ENCODE assay signal across 18 cellular contexts in the genomic region with DNA sequence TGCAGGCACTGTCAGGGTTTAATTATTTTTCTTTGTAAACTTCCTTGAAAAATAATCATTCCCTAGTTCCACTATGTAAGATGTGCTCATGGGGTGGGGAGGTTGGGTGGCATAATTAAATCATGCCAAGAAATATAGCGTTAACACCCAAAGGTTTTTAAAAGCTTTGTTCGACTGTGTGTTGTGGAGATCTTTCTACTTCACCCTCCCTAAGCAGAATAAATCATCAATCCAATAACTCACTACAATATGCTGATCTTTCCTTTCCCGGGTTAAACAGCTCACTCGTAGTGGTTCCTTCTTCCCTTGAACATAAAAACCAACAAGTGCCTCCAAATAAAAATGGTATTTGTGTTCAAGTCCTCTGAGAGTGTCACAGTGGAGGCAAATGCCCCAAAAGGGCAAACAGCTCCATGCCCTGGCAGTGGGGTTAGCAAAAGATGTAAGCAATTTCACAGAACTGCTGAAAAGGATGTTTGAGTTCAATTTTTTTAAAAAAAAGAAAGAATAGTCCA.
A peak's percentile ranks its signal among the peaks of the same experiment; 100 is the strongest.
DNase-seq lines count a peak whose midpoint lies in the region; ATAC-seq, FAIRE-seq and TF ChIP-seq lines count a peak whose summit lies in the region.
"Had no signal": no experiment of that assay in that cellular context is flagged by ENCODE, and none has a peak within 500 bp of the region (broad histone marks: within the 10 kb centered on the region; RNA-seq: fewer than 3 reads in every experiment).

No MANE protein-coding gene starts in this region.

- TF ChIP-seq POLR2A in stomach (IDR thresholded peaks at IDR 0.05), result no peak

- H3K4me1 Mint-ChIP-seq in H9 (peaks cover 59 to 67% of the 10 kb centered on the region in 2 experiments), astrocyte (ENCODE audit: low read depth, unreplicated experiment) (peaks cover 13% of the 10 kb centered on the region)
- H3K4me1 Mint-ChIP-seq in CD8-positive, alpha-beta memory T cell, result no peaks in the 10 kb centered on the region
- H3K4me1 Mint-ChIP-seq: activated naive CD8-positive, alpha-beta T cell treated with anti-CD3 and anti-CD28 coated beads, Interleukin-2, amount 10 ng/mL, durations not matched to agents 7 days and 5 days; central memory CD8-positive, alpha-beta T cell; stimulated activated effector memory CD8-positive, alpha-beta T cell treated with anti-CD3 and anti-CD28 coated beads, Interleukin-12 subunit alpha, Interleukin-12 subunit beta, amount 100 ng/mL, for 72 hours had no signal

- H3K23me2 ChIP-seq in H9 (ENCODE audit: insufficient read length, low read depth, low read length, poor library complexity, severe bottlenecking), result no peaks in the 10 kb centered on the region

- TF ChIP-seq CTCF in H9 (conservative IDR thresholded peaks at IDR 0.05) (no peak), astrocyte (IDR thresholded peaks at IDR 0.05; ENCODE audit: insufficient read depth, low read depth, low read length) (no peak), stomach (IDR thresholded peaks at IDR 0.05) (no peak)

- H4K8ac ChIP-seq in H9 (replicated peaks; ENCODE audit: insufficient read length, low read depth, low read length), result no peak overlapping the region

- H3T11ph ChIP-seq in H9 (ENCODE audit: low read length), result no peak overlapping the region

- no peak overlapping the region for H2AK5ac ChIP-seq in H9 (ENCODE audit: insufficient read length, low read length)

- H3K18ac ChIP-seq in H9 (ENCODE audit: insufficient read length, low read depth, low read length), result no peak overlapping the region

- H3K4ac ChIP-seq in H9 (ENCODE audit: low read depth, low read length), result no peak overlapping the region

- H3K4me3 ChIP-seq in astrocyte (ENCODE audit: insufficient read depth, low read depth, low read length) (no peak overlapping the region), stomach (no peak overlapping the region)
- H3K4me3 ChIP-seq in CD8-positive, alpha-beta memory T cell (ENCODE audit: low read length), result no peak overlapping the region
- H3K4me3 ChIP-seq: heart right ventricle had no signal

- H3K9me3 Mint-ChIP-seq in H9, result peaks cover 4 to 10% of the 10 kb centered on the region in 2 experiments; a peak in 4 of 5 replicates
- H3K9me3 Mint-ChIP-seq in astrocyte (ENCODE audit: unreplicated experiment), result no peaks in the 10 kb centered on the region
- peaks cover 0 to 6% (median 3%) of the 10 kb centered on the region in 5 donors for H3K9me3 Mint-ChIP-seq in CD8-positive, alpha-beta memory T cell

- no peak overlapping the region for H3K4me3 Mint-ChIP-seq in H9
- H3K4me3 Mint-ChIP-seq in astrocyte (ENCODE audit: unreplicated experiment), result no peak overlapping the region
- no peak overlapping the region for H3K4me3 Mint-ChIP-seq in CD8-positive, alpha-beta memory T cell
- H3K4me3 Mint-ChIP-seq: activated naive CD8-positive, alpha-beta T cell treated with anti-CD3 and anti-CD28 coated beads, Interleukin-2, amount 10 ng/mL, durations not matched to agents 7 days and 5 days; central memory CD8-positive, alpha-beta T cell; nephron progenitor cell; stimulated activated effector memory CD8-positive, alpha-beta T cell treated with anti-CD3 and anti-CD28 coated beads, Interleukin-12 subunit alpha, Interleukin-12 subunit beta, amount 100 ng/mL, for 72 hours had no signal

- no peak for ATAC-seq in HG03097 (IDR thresholded peaks at IDR 0.05; ENCODE audit: low FRiP score, unreplicated experiment)
- ATAC-seq: heart right ventricle; left colon; stimulated activated effector memory CD8-positive, alpha-beta T cell treated with anti-CD3 and anti-CD28 coated beads, Interleukin-12 subunit alpha, Interleukin-12 subunit beta, amount 100 ng/mL, for 72 hours had no signal

- no peak overlapping the region for H3K14ac ChIP-seq in H9 (ENCODE audit: insufficient read depth, low read length)

- no peak overlapping the region for H2BK20ac ChIP-seq in H9 (ENCODE audit: low read depth, low read length, poor library complexity, severe bottlenecking)

- no peak overlapping the region for H2BK15ac ChIP-seq in H9 (ENCODE audit: low read depth, low read length)

- H3K27ac Mint-ChIP-seq in H9 (peak overlapping the region in 2 of 3 experiments; percentile 20 to 90; a peak in 3 of 7 replicates), astrocyte (ENCODE audit: unreplicated experiment) (no peak overlapping the region)
- H3K27ac Mint-ChIP-seq in CD8-positive, alpha-beta memory T cell, result no peak overlapping the region
- H3K27ac Mint-ChIP-seq: activated naive CD8-positive, alpha-beta T cell treated with anti-CD3 and anti-CD28 coated beads, Interleukin-2, amount 10 ng/mL, durations not matched to agents 7 days and 5 days; nephron progenitor cell; stimulated activated effector memory CD8-positive, alpha-beta T cell treated with anti-CD3 and anti-CD28 coated beads, Interleukin-12 subunit alpha, Interleukin-12 subunit beta, amount 100 ng/mL, for 72 hours had no signal

- H3K4me2 ChIP-seq in H9 (ENCODE audit: insufficient read depth, insufficient read length, low read length) (peak overlapping the region; percentile 28), astrocyte (ENCODE audit: low read length) (peak overlapping the region; percentile 79)

- no peak overlapping the region for H3K23ac ChIP-seq in H9 (ENCODE audit: insufficient read length, low read depth, low read length)

- H3K36me3 Mint-ChIP-seq in H9 (ENCODE audit: insufficient read depth in 1 of 3, low read depth in 3 of 3) (peaks cover 0 to 11% (median 0%) of the 10 kb centered on the region in 3 experiments; a peak in 3 of 7 replicates), astrocyte (ENCODE audit: low read depth, unreplicated experiment) (no peaks in the 10 kb centered on the region)
- no peaks in the 10 kb centered on the region for H3K36me3 Mint-ChIP-seq in CD8-positive, alpha-beta memory T cell
- H3K36me3 Mint-ChIP-seq: activated naive CD8-positive, alpha-beta T cell treated with anti-CD3 and anti-CD28 coated beads, Interleukin-2, amount 10 ng/mL, durations not matched to agents 7 days and 5 days had no signal

- no peak for DNase-seq in H9
- no peak for DNase-seq in astrocyte (ENCODE audit: low read depth)
- DNase-seq in inferior parietal cortex (ENCODE audit: extremely low spot score), result peak; percentile 9
- DNase-seq in stomach, result no peak
- DNase-seq in NCI-H2107 (lab: John Stamatoyannopoulos, UW), result no peak
- DNase-seq in CD8-positive, alpha-beta memory T cell, result no peak
- DNase-seq in SKM-1 treated with dmso at 0.1 percent for 144 hours (lab: John Stamatoyannopoulos, UW; ENCODE audit: unreplicated experiment), result no peak
- DNase-seq: activated CD4-positive, CD25-positive, alpha-beta regulatory T cell treated with anti-CD3 and anti-CD28 coated beads, Interleukin-2, amount 50 U/mL, for 72 hours; activated naive CD8-positive, alpha-beta T cell treated with anti-CD3 and anti-CD28 coated beads, Interleukin-2, amount 10 ng/mL, durations not matched to agents 7 days and 5 days; DMS 273 treated with DMSO at 0.1 percent for 48 hours; heart right ventricle; KG1; NCI-H1436 treated with DMSO at 0.1 percent for 48 hours; nephron progenitor cell had no signal

- CTCF ChIA-PET in CD8-positive, alpha-beta memory T cell (lab: Charles Lee), result no interaction called here

- H4K91ac ChIP-seq in H9 (ENCODE audit: insufficient read length, low read depth, low read length), result no peak overlapping the region

- H3K9ac ChIP-seq in H9 (ENCODE audit: extremely low read depth, insufficient read length, low read length) (no peak overlapping the region), astrocyte (ENCODE audit: low read length) (peak overlapping the region; percentile 43)

- H4K5ac ChIP-seq in H9 (ENCODE audit: insufficient read length, low read depth, low read length), result no peak overlapping the region

- H2BK120ac ChIP-seq in H9 (ENCODE audit: low read depth, low read length, poor library complexity, severe bottlenecking), result no peak overlapping the region

- peaks cover 5% of the 10 kb centered on the region for H3K27me3 Mint-ChIP-seq in H9 (ENCODE audit: low read depth)
- H3K27me3 Mint-ChIP-seq in astrocyte (ENCODE audit: low read depth, unreplicated experiment), result peaks cover 2% of the 10 kb centered on the region
- H3K27me3 Mint-ChIP-seq in CD8-positive, alpha-beta memory T cell, result peaks cover 1 to 3% of the 10 kb centered on the region in 2 donors
- H3K27me3 Mint-ChIP-seq: activated naive CD8-positive, alpha-beta T cell treated with anti-CD3 and anti-CD28 coated beads, Interleukin-2, amount 10 ng/mL, durations not matched to agents 7 days and 5 days; central memory CD8-positive, alpha-beta T cell had no signal

- POLR2A ChIA-PET in CD8-positive, alpha-beta memory T cell (lab: Charles Lee), result no interaction called here

- intact Hi-C loops in stomach (cut with DNase I; ENCODE audit: low total_unique reads), result no loop called here

- no peak overlapping the region for H2BK5ac ChIP-seq in H9 (ENCODE audit: insufficient read length, low read length)

- H3K79me1 ChIP-seq in H9 (ENCODE audit: insufficient read depth, low read depth, low read length, poor library complexity, severe bottlenecking), result no peaks in the 10 kb centered on the region

- no peaks in the 10 kb centered on the region; the same call in none of the 2 replicates for H3K4me1 ChIP-seq in H9 (ENCODE audit: insufficient read depth, low read length)
- H3K4me1 ChIP-seq in astrocyte (ENCODE audit: insufficient read depth, low read length), result peaks cover 9% of the 10 kb centered on the region
- H3K4me1 ChIP-seq in stomach, result peaks cover 0 to 10% (median 0%) of the 10 kb centered on the region in 4 donors
- no peaks in the 10 kb centered on the region for H3K4me1 ChIP-seq in CD8-positive, alpha-beta memory T cell (ENCODE audit: insufficient read depth, low read length)
- H3K4me1 ChIP-seq: heart right ventricle had no signal

- no peaks in the 10 kb centered on the region for H3K36me3 ChIP-seq in astrocyte (ENCODE audit: insufficient read depth, low read length)
- H3K36me3 ChIP-seq in stomach, result no peaks in the 10 kb centered on the region
- H3K36me3 ChIP-seq in CD8-positive, alpha-beta memory T cell (ENCODE audit: insufficient read depth, low read length), result no peaks in the 10 kb centered on the region
- H3K36me3 ChIP-seq: heart right ventricle had no signal

- no peak overlapping the region for H3K27ac ChIP-seq in H9 (ENCODE audit: insufficient read length, low read depth, low read length)
- peak overlapping the region; percentile 50 for H3K27ac ChIP-seq in astrocyte (ENCODE audit: low read depth, low read length)
- peak overlapping the region in 4 of 5 donors; percentile 23 to 71 (median 44) for H3K27ac ChIP-seq in stomach
- H3K27ac ChIP-seq in CD8-positive, alpha-beta memory T cell (ENCODE audit: low read depth, low read length), result no peak overlapping the region

- H4K20me1 ChIP-seq in H9 (ENCODE audit: control insufficient read depth, insufficient read depth, insufficient read length) (no peaks in the 10 kb centered on the region), astrocyte (ENCODE audit: insufficient read depth, low read length) (no peaks in the 10 kb centered on the region)

- H3K56ac ChIP-seq in H9 (ENCODE audit: insufficient read length, low read depth, low read length), result no peak overlapping the region

- H3K27me3 ChIP-seq in H9 (ENCODE audit: insufficient read depth, low read length), result no peaks in the 10 kb centered on the region
- H3K27me3 ChIP-seq in astrocyte (ENCODE audit: insufficient read depth, low read length), result no peaks in the 10 kb centered on the region
- H3K27me3 ChIP-seq in stomach, result peaks cover 0 to 14% (median 0%) of the 10 kb centered on the region in 3 donors
- no peaks in the 10 kb centered on the region for H3K27me3 ChIP-seq in CD8-positive, alpha-beta memory T cell (ENCODE audit: insufficient read depth, low read length, poor library complexity, severe bottlenecking)

- no peak overlapping the region for H2AFZ ChIP-seq in H9 (ENCODE audit: low read length)
- H2AFZ ChIP-seq in astrocyte (ENCODE audit: low read depth, low read length), result no peak overlapping the region

- no peak for FAIRE-seq in astrocyte (lab: Jason Lieb, UNC)

- no peak overlapping the region for H2BK12ac ChIP-seq in H9 (ENCODE audit: insufficient read length, low read depth, low read length)

- H3K79me2 ChIP-seq in H9 (ENCODE audit: insufficient read depth, low read length) (no peaks in the 10 kb centered on the region), astrocyte (ENCODE audit: insufficient read depth, low read length) (no peaks in the 10 kb centered on the region)

- no CpG with 5 or more reads among the region's 4 CpGs for WGBS in H9 (ENCODE audit: extremely low coverage, insufficient read length, low lambda C conversion rate)
- 38 to 65% (median 55%) methylated on average over 4 of the region's 4 CpGs for WGBS in stomach, 5 donors

- no peak for TF ChIP-seq EP300 in stomach (IDR thresholded peaks at IDR 0.05)

- H3K9me3 ChIP-seq in H9 (ENCODE audit: control insufficient read depth, low read depth, low read length) (no peaks in the 10 kb centered on the region), astrocyte (ENCODE audit: insufficient read depth, low read depth, low read length) (no peaks in the 10 kb centered on the region), stomach (no peaks in the 10 kb centered on the region)
- no peaks in the 10 kb centered on the region for H3K9me3 ChIP-seq in CD8-positive, alpha-beta memory T cell (ENCODE audit: low read length)
- H3K9me3 ChIP-seq: heart right ventricle had no signal

Comparison
In these comparisons a context has a peak if more than half of its experiments do, and no peak if none do; other contexts are left out.
1. H3K27ac ChIP-seq: peak in astrocyte (single experiment) and stomach (4 of 5); none in H9 (single experiment) and CD8-positive, alpha-beta memory T cell (single experiment).
2. H3K27ac Mint-ChIP-seq: peak in H9 (2 of 3); none in astrocyte (single experiment) and CD8-positive, alpha-beta memory T cell (0 of 8).